Comparison of ENCODE assay signal across 1 cellular context in genomic region chr3:69161587-69162196, GRCh38.
TF ChIP-seq lines count a peak whose summit lies in the region.

No MANE protein-coding gene starts in this region.

TF ChIP-seq in GM23338, 12 proteins besides CTCF, POLR2A, EP300 and RAD21 (continued from another document):
- no peak for TF ChIP-seq ZNF462 (CRISPR knock-in tag; IDR thresholded peaks at IDR 0.05)
- no peak for TF ChIP-seq CREB1 (CRISPR knock-in tag; IDR thresholded peaks at IDR 0.05; ENCODE audit: low read depth)
- no peak for TF ChIP-seq ZNF331 (CRISPR knock-in tag; IDR thresholded peaks at IDR 0.05; ENCODE audit: low read depth)
- TF ChIP-seq REST (IDR thresholded peaks at IDR 0.05; ENCODE audit: unreplicated experiment): no peak
- TF ChIP-seq ZNF114 (CRISPR knock-in tag; IDR thresholded peaks at IDR 0.05): no peak
- TF ChIP-seq NANOG (IDR thresholded peaks at IDR 0.05; ENCODE audit: borderline replicate concordance): no peak
- no peak for TF ChIP-seq POLR2AphosphoS5 (IDR thresholded peaks at IDR 0.05; ENCODE audit: low read depth)
- TF ChIP-seq EZH2phosphoT487 (IDR thresholded peaks at IDR 0.05; ENCODE audit: unreplicated experiment): no peak
